13 cellular contexts compared by ENCODE assay signal in the genomic region with DNA sequence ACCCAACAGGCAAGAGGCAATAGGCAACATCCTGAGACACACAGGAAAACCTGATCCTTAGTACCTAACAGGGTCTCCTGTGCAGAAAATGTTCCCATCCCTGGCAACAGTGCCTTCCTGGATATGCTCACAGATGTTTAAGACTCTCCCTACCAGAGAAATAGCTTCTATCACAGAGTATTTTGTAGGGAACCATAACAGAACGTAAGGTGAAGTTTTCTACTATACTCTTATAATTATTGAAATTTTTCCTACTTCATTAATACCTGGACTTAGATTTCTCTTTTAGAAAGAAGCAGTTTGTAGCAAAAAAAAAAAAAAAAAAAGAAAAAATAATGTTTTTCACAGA. TPM values are rescaled to one million over a fixed set of nuclear protein-coding genes. Genes with fewer than 3 reads are reported as not detected.
DNase-seq lines count a peak whose midpoint lies in the region; ATAC-seq, FAIRE-seq and TF ChIP-seq lines count a peak whose summit lies in the region.
"Had no signal": no experiment of that assay in that cellular context is flagged by ENCODE, and none has a peak within 500 bp of the region (broad histone marks: within the 10 kb centered on the region; RNA-seq: fewer than 3 reads in every experiment).

No MANE protein-coding gene starts in this region.

- ATAC-seq in A549: no peak
- peak; percentile 0 for ATAC-seq in GM19463 (IDR thresholded peaks at IDR 0.05; ENCODE audit: unreplicated experiment)
- no peak for ATAC-seq in lower lobe of right lung
- no peak for ATAC-seq in GM21390 (IDR thresholded peaks at IDR 0.05; ENCODE audit: unreplicated experiment)
- ATAC-seq in HG02973 (IDR thresholded peaks at IDR 0.05; ENCODE audit: unreplicated experiment): no peak
- ATAC-seq: activated CD4-positive, alpha-beta T cell treated with anti-CD3 and anti-CD28 coated beads for 36 hours had no signal

- CTCF ChIA-PET in A549 (lab: Yijun Ruan, JAX) (interaction anchor here (0.6 to 2.5 kb wide), 28 partner anchors 8 to 449 kb away, joined by 3 to 16 read pairs (median 4); partner anchors contain the start of gene PHF3), OCI-LY7 (lab: Charles Lee; ENCODE audit: unreplicated experiment) (interaction anchor here (1.0 to 2.2 kb wide), 4 partner anchors 409 to 450 kb away, joined by 3 to 9 read pairs (median 6); no protein-coding TSS in a partner anchor), GM10248 (lab: Yijun Ruan, JAX) (interaction anchor here (0.7 to 6.0 kb wide), 32 partner anchors 11 to 978 kb away, joined by 3 to 58 read pairs (median 4); partner anchors contain the start of gene PHF3)

- no TSS peak for BruUV-seq in OCI-LY7 (replicated peaks; lab: Mats Ljungman, UMichigan)

- no peak for TF ChIP-seq EP300 in A549 (IDR thresholded peaks at IDR 0.05)

- no peaks in the 10 kb centered on the region for H3K79me2 ChIP-seq in OCI-LY7 (ENCODE audit: insufficient read depth, low read depth, low read length)

- 83% methylated on average over 1 of the region's 1 CpG for whole genome bisulfite sequencing in A549 (ENCODE audit: missing lambda C conversion rate)

- intact Hi-C loops in OCI-LY7 (cut with micrococcal nuclease; ENCODE audit: unreplicated experiment): loop anchor here (1.0 to 2.0 kb wide), 5 partner anchors 88 to 450 kb away; partner anchors contain the start of genes LOC128125822 and PTP4A1
- intact Hi-C loops in lower lobe of right lung (cut with DNase I): loop anchor here (5.0 kb wide), 1 partner anchor 409 kb away; no protein-coding TSS in a partner anchor

- no peaks in the 10 kb centered on the region for H3K9me2 ChIP-seq in OCI-LY7 (ENCODE audit: insufficient read depth, low read length)

- H3K4me3 ChIP-seq in A549 (no peak overlapping the region), OCI-LY7 (ENCODE audit: low read depth, low read length, poor library complexity, severe bottlenecking) (peak overlapping the region; percentile 48), lower lobe of right lung (no peak overlapping the region)
- H3K4me3 ChIP-seq: lung, ovary had no signal

- H2AFZ ChIP-seq in OCI-LY7 (ENCODE audit: low read length): peak overlapping the region; percentile 63

- H3K9me3 ChIP-seq in A549: no peaks in the 10 kb centered on the region
- H3K9me3 ChIP-seq in OCI-LY7 (ENCODE audit: low read length): no peaks in the 10 kb centered on the region; the same call in 1 of the 2 replicates
- H3K9me3 ChIP-seq in lower lobe of right lung: no peaks in the 10 kb centered on the region
- H3K9me3 ChIP-seq: ovary had no signal

- H3K4me1 ChIP-seq in A549: peaks cover 55% of the 10 kb centered on the region
- H3K4me1 ChIP-seq in OCI-LY7 (ENCODE audit: insufficient read depth, low read length, poor library complexity, severe bottlenecking): peaks cover 23% of the 10 kb centered on the region
- peaks cover 15% of the 10 kb centered on the region for H3K4me1 ChIP-seq in lower lobe of right lung

- H3K36me3 ChIP-seq in OCI-LY7 (ENCODE audit: insufficient read depth, low read length) (no peaks in the 10 kb centered on the region), lower lobe of right lung (no peaks in the 10 kb centered on the region)
- H3K36me3 ChIP-seq: ovary had no signal

- no peak for FAIRE-seq in A549 (lab: Jason Lieb, UNC)

- TF ChIP-seq RAD21 in A549 (conservative IDR thresholded peaks at IDR 0.05 in 1 of 2, IDR thresholded peaks at IDR 0.05 in 1 of 2): no peak; a peak in 1 of 5 replicates

- peak overlapping the region; percentile 12 to 79; a peak in 4 of 6 replicates for H3K27ac ChIP-seq in A549
- H3K27ac ChIP-seq in OCI-LY7 (ENCODE audit: low read depth, low read length, poor library complexity, severe bottlenecking): peak overlapping the region; percentile 55
- peak overlapping the region; percentile 15 for H3K27ac ChIP-seq in lower lobe of right lung
- H3K27ac ChIP-seq: ovary had no signal

- no peak for TF ChIP-seq POLR2A in A549 (IDR thresholded peaks at IDR 0.05; ENCODE audit: low read length)

- DNase-seq in A549 (ENCODE audit: low read depth in 1 of 2, low spot score in 1 of 2) (no peak), OCI-LY7 (ENCODE audit: low spot score) (no peak), lower lobe of right lung (no peak), GM10248 (ENCODE audit: extremely low spot score) (no peak)
- DNase-seq in stimulated activated CD4-positive, alpha-beta T cell treated with anti-CD3 and anti-CD28 coated beads, Interleukin-4, amount 100 ng/mL, for 24 hours: no peak
- DNase-seq: activated CD4-positive, alpha-beta T cell treated with anti-CD3 and anti-CD28 coated beads for 36 hours; cortex of kidney; T-helper 17 cell had no signal

- H3K27me3 ChIP-seq in lower lobe of right lung (ENCODE audit: low read depth): no peaks in the 10 kb centered on the region
- H3K27me3 ChIP-seq: ovary had no signal

- POLR2A ChIA-PET in A549 (lab: Yijun Ruan, JAX): no interaction called here
- POLR2A ChIA-PET in OCI-LY7 (lab: Charles Lee): interaction anchor here (0.6 to 2.0 kb wide), 13 partner anchors 9 to 336 kb away, joined by 3 to 6 read pairs (median 4); partner anchors contain the start of gene PHF3
- POLR2A ChIA-PET in GM10248 (lab: Yijun Ruan, JAX): interaction anchor here (0.7 to 1.3 kb wide), 2 partner anchors 149 to 283 kb away, joined by 3 to 6 read pairs; partner anchors contain the start of gene PHF3

- H3K4me2 ChIP-seq in A549 (peak overlapping the region; percentile 22), OCI-LY7 (ENCODE audit: low read length) (peak overlapping the region; percentile 72)

- H4K20me1 ChIP-seq in OCI-LY7 (ENCODE audit: insufficient read depth, low read length): no peaks in the 10 kb centered on the region

- no peak for TF ChIP-seq CTCF in A549 (IDR thresholded peaks at IDR 0.05)
- TF ChIP-seq CTCF in OCI-LY7 (conservative IDR thresholded peaks at IDR 0.05; ENCODE audit: low read length): no peak; the same call in 1 of the 2 replicates
- TF ChIP-seq CTCF in lower lobe of right lung (IDR thresholded peaks at IDR 0.05): no peak
- no peak for TF ChIP-seq CTCF in GM10248 (IDR thresholded peaks at IDR 0.05; ENCODE audit: control extremely low read depth, extremely low read depth, low read depth, missing control alignments)

TF ChIP-seq in A549, 52 proteins besides CTCF, POLR2A, EP300 and RAD21:
- TF ChIP-seq TP53 (CRISPR knock-in tag; IDR thresholded peaks at IDR 0.05): no peak
- no peak for TF ChIP-seq HDAC2 (IDR thresholded peaks at IDR 0.05)
- TF ChIP-seq BCL3 (IDR thresholded peaks at IDR 0.05): no peak
- TF ChIP-seq CBX2 (IDR thresholded peaks at IDR 0.05; ENCODE audit: borderline replicate concordance, low read depth): no peak

RNA-seq across cellular contexts. Expression of gene LGSN, which starts 33.5 kb away (rescaled TPM):
- 37.6 and 39.2 TPM in 2 replicates for polyA plus RNA-seq in A549 (2011; rRNA removed)
- polyA plus RNA-seq in A549 (2012; cell fraction: cytosol; rRNA removed): 2.1 and 2.4 TPM in 2 replicates
- 7.1 and 10.6 TPM in 2 replicates for polyA plus RNA-seq in A549 (2012; cell fraction: nucleus; rRNA removed)
- polyA plus RNA-seq in A549 (2017; fragmentation: RNase III; extraction: RNeasy Plus Mini Kit Qiagen cat#74134 plus additional on column Dnase treatment): 8.1 to 11.2 TPM (median 9.8 TPM) in 3 replicates
- 25.8 and 26.7 TPM in 2 replicates for polyA minus RNA-seq in A549 (2011; rRNA and poly(A)+ RNA removed)
- total RNA-seq in OCI-LY7 (2014; rRNA removed; shearing (Covaris generic)): 0.25 and 0.41 TPM in 2 replicates
- 0.26 and 0.76 TPM in 2 replicates for total RNA-seq in OCI-LY7 (2022)
- 1.7 TPM for total RNA-seq in lower lobe of right lung
- total RNA-seq: activated CD4-positive, alpha-beta T cell treated with anti-CD3 and anti-CD28 coated beads for 36 hours; T-helper 17 cell had no signal
- polyA plus RNA-seq: ovary had no signal
